ENCODE assay signal across 8 cellular contexts in the genomic region with DNA sequence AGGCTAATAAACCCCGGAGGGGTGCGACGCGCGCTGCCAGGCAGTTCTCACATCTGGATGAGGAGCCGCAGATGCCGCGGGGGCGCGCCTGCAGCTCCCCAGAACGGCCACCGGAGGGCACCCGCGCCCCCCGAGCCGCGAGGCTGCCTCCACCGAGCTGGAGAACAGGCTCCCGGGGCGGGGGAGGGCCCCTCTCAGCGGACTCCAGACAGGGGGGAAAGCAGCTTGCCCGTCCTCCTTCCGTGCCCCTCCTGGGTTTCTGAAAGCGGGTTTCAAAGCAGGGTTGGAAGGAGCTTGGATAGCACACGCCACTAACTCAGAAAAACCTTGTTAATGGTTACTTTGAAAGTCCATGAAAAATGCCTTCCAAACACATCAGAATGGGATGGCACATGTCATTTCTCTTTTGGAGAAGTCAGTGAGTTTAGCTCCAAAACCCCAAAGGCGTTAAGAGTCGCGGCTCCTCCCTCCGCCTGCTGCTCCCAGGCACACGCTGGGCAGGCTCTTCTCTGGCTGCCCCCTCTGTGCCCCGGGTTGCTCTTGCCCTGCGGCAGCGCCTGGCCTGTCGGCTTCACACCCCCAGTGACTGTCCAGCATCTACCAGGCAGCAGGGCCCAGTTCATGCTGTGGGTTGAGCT.
A peak's percentile ranks its signal among the peaks of the same experiment; 100 is the strongest.
DNase-seq lines count a peak whose midpoint lies in the region; ATAC-seq and TF ChIP-seq lines count a peak whose summit lies in the region.

No MANE protein-coding gene starts in this region.

- H3K4me3 Mint-ChIP-seq in glutamatergic neuron (ENCODE audit: unreplicated experiment) (no peak overlapping the region), progenitor cell of endocrine pancreas (ENCODE audit: low read depth) (no peak overlapping the region)

- no peak overlapping the region for H3K27ac Mint-ChIP-seq in glutamatergic neuron (ENCODE audit: unreplicated experiment)
- no peak overlapping the region for H3K27ac Mint-ChIP-seq in progenitor cell of endocrine pancreas

- H3K4me3 ChIP-seq in Jurkat, Clone E6-1 (ENCODE audit: low read length) = no peak overlapping the region

- H3K27me3 Mint-ChIP-seq in glutamatergic neuron (ENCODE audit: unreplicated experiment) (peaks cover 4% of the 10 kb centered on the region), progenitor cell of endocrine pancreas (peaks cover 55% of the 10 kb centered on the region)

- H3K4me1 Mint-ChIP-seq in glutamatergic neuron (ENCODE audit: low read depth, unreplicated experiment) (peaks cover 3% of the 10 kb centered on the region), progenitor cell of endocrine pancreas (ENCODE audit: low read depth) (no peaks in the 10 kb centered on the region)

- no peaks in the 10 kb centered on the region for H3K9me3 Mint-ChIP-seq in glutamatergic neuron (ENCODE audit: unreplicated experiment)
- H3K9me3 Mint-ChIP-seq in progenitor cell of endocrine pancreas (ENCODE audit: low read depth) = no peaks in the 10 kb centered on the region

- ATAC-seq in GM21390 (IDR thresholded peaks at IDR 0.05; ENCODE audit: unreplicated experiment) = peak; percentile 79

- DNase-seq in NCI-H510A treated with DMSO at 0.1 percent for 48 hours (lab: John Stamatoyannopoulos, UW) (peak; percentile 21), NCI-H510A (lab: John Stamatoyannopoulos, UW) (no peak), glutamatergic neuron (peak; percentile 77), progenitor cell of endocrine pancreas (ENCODE audit: low spot score, unreplicated experiment) (peak; percentile 66), NCI-H187 treated with DMSO at 0.1 percent for 48 hours (lab: John Stamatoyannopoulos, UW) (no peak)
- peak; percentile 38 for DNase-seq in Jurkat, Clone E6-1 (ENCODE audit: low read depth, low spot score)
- peak; percentile 26 to 36 for DNase-seq in activated CD4-positive, alpha-beta T cell treated with anti-CD3 and anti-CD28 coated beads, Interleukin-2, amount 50 U/mL, for 48 hours

- TF ChIP-seq CTCF in glutamatergic neuron (IDR thresholded peaks at IDR 0.05; ENCODE audit: partially characterized antibody, unreplicated experiment) = peak; percentile 91
- TF ChIP-seq CTCF in progenitor cell of endocrine pancreas (IDR thresholded peaks at IDR 0.05; ENCODE audit: unreplicated experiment) = peak; percentile 84

- no peaks in the 10 kb centered on the region for H3K36me3 Mint-ChIP-seq in glutamatergic neuron (ENCODE audit: unreplicated experiment)
- H3K36me3 Mint-ChIP-seq in progenitor cell of endocrine pancreas (ENCODE audit: insufficient read depth) = no peaks in the 10 kb centered on the region

Comparison
In these comparisons a context has a peak if more than half of its experiments do, and no peak if none do; other contexts are left out.
1. DNase-seq: peak in NCI-H510A treated with DMSO at 0.1 percent for 48 hours (single experiment), Jurkat, Clone E6-1 (single experiment), activated CD4-positive, alpha-beta T cell treated with anti-CD3 and anti-CD28 coated beads, Interleukin-2, amount 50 U/mL, for 48 hours (2 of 2), glutamatergic neuron (single experiment) and progenitor cell of endocrine pancreas (single experiment); none in NCI-H510A (single experiment) and NCI-H187 treated with DMSO at 0.1 percent for 48 hours (single experiment).